ENCODE assay signal across 20 cellular contexts in the genomic region with DNA sequence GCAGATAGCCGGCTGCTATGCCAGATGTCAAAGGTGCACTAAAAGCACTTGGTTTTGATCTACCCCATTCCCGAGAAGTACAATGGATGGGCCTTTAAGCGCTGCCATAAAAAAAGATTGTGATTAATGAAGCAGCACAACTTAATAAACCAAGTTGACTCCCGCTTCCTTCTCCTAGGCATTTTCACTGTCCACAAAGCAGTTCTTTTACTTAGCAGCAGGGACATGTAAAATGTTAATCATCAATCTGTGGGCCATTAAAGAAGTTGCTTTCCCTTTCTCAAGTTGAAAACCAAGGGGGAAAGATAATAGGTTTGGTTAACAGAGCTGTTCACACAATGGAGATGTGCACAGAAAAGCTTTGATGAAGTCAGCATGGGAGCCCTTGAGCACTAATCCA.
"Had no signal": no experiment of that assay in that cellular context is flagged by ENCODE, and none has a peak within 500 bp of the region (broad histone marks: within the 10 kb centered on the region; RNA-seq: fewer than 3 reads in every experiment).

No MANE protein-coding gene starts in this region.

- H3K27ac Mint-ChIP-seq: IgD-negative memory B cell had no signal

- H3K36me3 Mint-ChIP-seq: IgD-negative memory B cell had no signal

- H3K27me3 Mint-ChIP-seq: IgD-negative memory B cell had no signal

- FAIRE-seq: HTR-8/SVneo, K562, RCC 7860 had no signal

- DNase-seq: Kasumi-1, MM.1S, NCI-H1092 treated with DMSO at 0.1 percent for 48 hours, NCI-H1436 treated with DMSO at 0.1 percent for 48 hours, NCI-H1694, NCI-H1930, NCI-H2081, NCI-H2107, NCI-H226, NCI-H446, NCI-H510A, NCI-H526 treated with DMSO at 0.1 percent for 48 hours, NCI-H748 treated with DMSO at 0.1 percent for 48 hours, Right ventricle myocardium superior, RPMI8226, SIG-M5 had no signal

- H3K4me3 Mint-ChIP-seq: IgD-negative memory B cell had no signal

- H3K4me1 Mint-ChIP-seq: IgD-negative memory B cell had no signal
